Comparison of ENCODE assay signal across 22 cellular contexts in the genomic region with DNA sequence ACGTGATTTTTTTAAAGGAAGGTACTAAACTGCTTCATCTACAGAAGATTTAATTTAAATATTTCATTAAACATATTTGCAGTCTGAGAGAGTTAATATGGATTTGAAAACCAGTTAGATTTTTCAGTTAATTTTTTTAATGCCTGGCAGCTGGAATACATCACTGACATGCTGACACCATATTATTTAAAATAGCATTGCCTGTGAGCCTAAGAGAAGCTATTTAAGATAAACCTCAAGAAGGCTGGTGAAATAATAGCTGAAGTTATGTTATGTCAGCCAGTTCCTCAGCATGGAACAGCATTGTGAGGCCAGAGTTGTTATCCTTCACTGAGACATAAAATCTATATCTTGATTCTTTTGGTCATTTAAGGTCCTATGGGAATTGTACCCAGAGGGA.
"Had no signal": no experiment of that assay in that cellular context is flagged by ENCODE, and none has a peak within 500 bp of the region (broad histone marks: within the 10 kb centered on the region; RNA-seq: fewer than 3 reads in every experiment).

No MANE protein-coding gene starts in this region.

- ATAC-seq: gastroesophageal sphincter; heart left ventricle; left lobe of liver; mucosa of descending colon; sciatic nerve; stimulated activated effector memory CD8-positive, alpha-beta T cell treated with anti-CD3 and anti-CD28 coated beads, Interleukin-12 subunit alpha, Interleukin-12 subunit beta, amount 100 ng/mL, for 72 hours had no signal

- DNase-seq: dorsolateral prefrontal cortex; effector CD4-positive, alpha-beta T cell; heart left ventricle; kidney; mucosa of descending colon; naive B cell; nucleus accumbens; stimulated activated CD4-positive, alpha-beta T cell treated with anti-CD3 and anti-CD28 coated beads, Interleukin-2, amount 100 ng/mL, for 24 hours; stimulated activated CD4-positive, alpha-beta T cell treated with anti-CD3 and anti-CD28 coated beads, Interleukin-4, amount 100 ng/mL, for 24 hours; stimulated activated naive CD4-positive, alpha-beta T cell treated with Interleukin-2 at 50 U/mL for 16 hours; stomach; thyroid gland; trophoblast cell had no signal

- H3K9me3 ChIP-seq: gastroesophageal sphincter, mucosa of descending colon, prostate gland, right atrium auricular region, stomach, thyroid gland, vagina had no signal

- H3K36me3 ChIP-seq: gastroesophageal sphincter, heart left ventricle, prostate gland, right atrium auricular region, stomach, thyroid gland, vagina had no signal

- H3K4me2 ChIP-seq: hepatocyte had no signal

- H3K4me1 ChIP-seq: gastroesophageal sphincter, heart left ventricle, prostate gland, right atrium auricular region, stomach, thyroid gland, vagina had no signal

- H3K27me3 ChIP-seq: dorsolateral prefrontal cortex, gastroesophageal sphincter, heart left ventricle, hepatocyte, right atrium auricular region, stomach, thyroid gland, vagina had no signal

- H2AFZ ChIP-seq: hepatocyte had no signal

- H3K4me3 ChIP-seq: dorsolateral prefrontal cortex, gastroesophageal sphincter, heart left ventricle, hepatocyte, lung, mucosa of descending colon, prostate gland, right atrium auricular region, stomach, thyroid gland, vagina had no signal

- H3K27ac ChIP-seq: dorsolateral prefrontal cortex, gastroesophageal sphincter, heart left ventricle, hepatocyte, prostate gland, right atrium auricular region, stomach, thyroid gland, vagina had no signal
